ENCODE assay signal across 2 cellular contexts in the genomic region with DNA sequence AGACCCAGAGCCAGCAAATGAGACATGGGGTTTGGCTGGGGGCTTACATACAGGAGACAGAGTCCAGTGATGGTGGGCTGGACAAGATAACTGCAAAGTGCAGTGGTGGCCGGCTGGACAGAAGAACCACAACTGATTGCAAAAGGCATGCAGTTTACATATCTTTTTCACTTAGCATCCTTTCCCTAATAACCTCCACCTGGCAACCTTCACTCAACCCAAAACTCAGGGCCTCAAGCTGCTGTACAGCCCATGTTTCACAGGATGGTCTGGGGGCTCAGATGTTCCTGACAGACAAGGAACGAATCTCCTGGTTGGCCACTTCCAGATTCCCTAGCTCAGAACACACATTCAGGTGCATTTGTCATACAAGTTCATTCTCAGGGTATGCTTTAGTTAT.
TF ChIP-seq lines count a peak whose summit lies in the region.

No MANE protein-coding gene starts in this region.

TF ChIP-seq in liver, 16 proteins besides CTCF, POLR2A, EP300 and RAD21:
- TF ChIP-seq FOXA2 (IDR thresholded peaks at IDR 0.05): no peak
- TF ChIP-seq JUND (IDR thresholded peaks at IDR 0.05): no peak
- TF ChIP-seq, protein P1, sequence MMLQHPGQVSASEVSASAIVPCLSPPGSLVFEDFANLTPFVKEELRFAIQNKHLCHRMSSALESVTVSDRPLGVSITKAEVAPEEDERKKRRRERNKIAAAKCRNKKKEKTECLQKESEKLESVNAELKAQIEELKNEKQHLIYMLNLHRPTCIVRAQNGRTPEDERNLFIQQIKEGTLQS (IDR thresholded peaks at IDR 0.05): no peak
- TF ChIP-seq HNF4A (conservative IDR thresholded peaks at IDR 0.05): no peak
- no peak for TF ChIP-seq TAF1 (conservative IDR thresholded peaks at IDR 0.05)
- TF ChIP-seq, protein P2, sequence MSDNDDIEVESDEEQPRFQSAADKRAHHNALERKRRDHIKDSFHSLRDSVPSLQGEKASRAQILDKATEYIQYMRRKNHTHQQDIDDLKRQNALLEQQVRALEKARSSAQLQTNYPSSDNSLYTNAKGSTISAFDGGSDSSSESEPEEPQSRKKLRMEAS (IDR thresholded peaks at IDR 0.05): no peak
- TF ChIP-seq, protein P3, sequence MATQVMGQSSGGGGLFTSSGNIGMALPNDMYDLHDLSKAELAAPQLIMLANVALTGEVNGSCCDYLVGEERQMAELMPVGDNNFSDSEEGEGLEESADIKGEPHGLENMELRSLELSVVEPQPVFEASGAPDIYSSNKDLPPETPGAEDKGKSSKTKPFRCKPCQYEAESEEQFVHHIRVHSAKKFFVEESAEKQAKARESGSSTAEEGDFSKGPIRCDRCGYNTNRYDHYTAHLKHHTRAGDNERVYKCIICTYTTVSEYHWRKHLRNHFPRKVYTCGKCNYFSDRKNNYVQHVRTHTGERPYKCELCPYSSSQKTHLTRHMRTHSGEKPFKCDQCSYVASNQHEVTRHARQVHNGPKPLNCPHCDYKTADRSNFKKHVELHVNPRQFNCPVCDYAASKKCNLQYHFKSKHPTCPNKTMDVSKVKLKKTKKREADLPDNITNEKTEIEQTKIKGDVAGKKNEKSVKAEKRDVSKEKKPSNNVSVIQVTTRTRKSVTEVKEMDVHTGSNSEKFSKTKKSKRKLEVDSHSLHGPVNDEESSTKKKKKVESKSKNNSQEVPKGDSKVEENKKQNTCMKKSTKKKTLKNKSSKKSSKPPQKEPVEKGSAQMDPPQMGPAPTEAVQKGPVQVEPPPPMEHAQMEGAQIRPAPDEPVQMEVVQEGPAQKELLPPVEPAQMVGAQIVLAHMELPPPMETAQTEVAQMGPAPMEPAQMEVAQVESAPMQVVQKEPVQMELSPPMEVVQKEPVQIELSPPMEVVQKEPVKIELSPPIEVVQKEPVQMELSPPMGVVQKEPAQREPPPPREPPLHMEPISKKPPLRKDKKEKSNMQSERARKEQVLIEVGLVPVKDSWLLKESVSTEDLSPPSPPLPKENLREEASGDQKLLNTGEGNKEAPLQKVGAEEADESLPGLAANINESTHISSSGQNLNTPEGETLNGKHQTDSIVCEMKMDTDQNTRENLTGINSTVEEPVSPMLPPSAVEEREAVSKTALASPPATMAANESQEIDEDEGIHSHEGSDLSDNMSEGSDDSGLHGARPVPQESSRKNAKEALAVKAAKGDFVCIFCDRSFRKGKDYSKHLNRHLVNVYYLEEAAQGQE (IDR thresholded peaks at IDR 0.05): no peak
- no peak for TF ChIP-seq EGR1 (IDR thresholded peaks at IDR 0.05; ENCODE audit: low read depth in 2 of 2)
- no peak for TF ChIP-seq GABPA (IDR thresholded peaks at IDR 0.05 in 1 of 2, conservative IDR thresholded peaks at IDR 0.05 in 1 of 2)
- TF ChIP-seq HNF4G (IDR thresholded peaks at IDR 0.05): no peak
- TF ChIP-seq, protein P4, sequence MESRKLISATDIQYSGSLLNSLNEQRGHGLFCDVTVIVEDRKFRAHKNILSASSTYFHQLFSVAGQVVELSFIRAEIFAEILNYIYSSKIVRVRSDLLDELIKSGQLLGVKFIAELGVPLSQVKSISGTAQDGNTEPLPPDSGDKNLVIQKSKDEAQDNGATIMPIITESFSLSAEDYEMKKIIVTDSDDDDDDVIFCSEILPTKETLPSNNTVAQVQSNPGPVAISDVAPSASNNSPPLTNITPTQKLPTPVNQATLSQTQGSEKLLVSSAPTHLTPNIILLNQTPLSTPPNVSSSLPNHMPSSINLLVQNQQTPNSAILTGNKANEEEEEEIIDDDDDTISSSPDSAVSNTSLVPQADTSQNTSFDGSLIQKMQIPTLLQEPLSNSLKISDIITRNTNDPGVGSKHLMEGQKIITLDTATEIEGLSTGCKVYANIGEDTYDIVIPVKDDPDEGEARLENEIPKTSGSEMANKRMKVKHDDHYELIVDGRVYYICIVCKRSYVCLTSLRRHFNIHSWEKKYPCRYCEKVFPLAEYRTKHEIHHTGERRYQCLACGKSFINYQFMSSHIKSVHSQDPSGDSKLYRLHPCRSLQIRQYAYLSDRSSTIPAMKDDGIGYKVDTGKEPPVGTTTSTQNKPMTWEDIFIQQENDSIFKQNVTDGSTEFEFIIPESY (IDR thresholded peaks at IDR 0.05): no peak
- no peak for TF ChIP-seq FOXA1 (IDR thresholded peaks at IDR 0.05)
- no peak for TF ChIP-seq NR2F2 (IDR thresholded peaks at IDR 0.05)
- TF ChIP-seq YY1 (IDR thresholded peaks at IDR 0.05): no peak
- TF ChIP-seq SP1 (IDR thresholded peaks at IDR 0.05): no peak
TF ChIP-seq in liver: peak in this region for 0.

TF ChIP-seq in HepG2, 621 proteins besides CTCF, POLR2A, EP300 and RAD21:
- no peak for TF ChIP-seq ZSCAN29 (CRISPR knock-in tag; conservative IDR thresholded peaks at IDR 0.05)
- TF ChIP-seq ZNF850 (CRISPR knock-in tag; conservative IDR thresholded peaks at IDR 0.05): no peak
- TF ChIP-seq ZNF841 (CRISPR knock-in tag; IDR thresholded peaks at IDR 0.05; ENCODE audit: borderline replicate concordance): no peak
- no peak for TF ChIP-seq CENPX (CRISPR knock-in tag; IDR thresholded peaks at IDR 0.05)
- TF ChIP-seq, protein P5, sequence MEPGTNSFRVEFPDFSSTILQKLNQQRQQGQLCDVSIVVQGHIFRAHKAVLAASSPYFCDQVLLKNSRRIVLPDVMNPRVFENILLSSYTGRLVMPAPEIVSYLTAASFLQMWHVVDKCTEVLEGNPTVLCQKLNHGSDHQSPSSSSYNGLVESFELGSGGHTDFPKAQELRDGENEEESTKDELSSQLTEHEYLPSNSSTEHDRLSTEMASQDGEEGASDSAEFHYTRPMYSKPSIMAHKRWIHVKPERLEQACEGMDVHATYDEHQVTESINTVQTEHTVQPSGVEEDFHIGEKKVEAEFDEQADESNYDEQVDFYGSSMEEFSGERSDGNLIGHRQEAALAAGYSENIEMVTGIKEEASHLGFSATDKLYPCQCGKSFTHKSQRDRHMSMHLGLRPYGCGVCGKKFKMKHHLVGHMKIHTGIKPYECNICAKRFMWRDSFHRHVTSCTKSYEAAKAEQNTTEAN (CRISPR knock-in tag; conservative IDR thresholded peaks at IDR 0.05): no peak
- no peak for TF ChIP-seq HOXA9 (CRISPR knock-in tag; IDR thresholded peaks at IDR 0.05; ENCODE audit: borderline replicate concordance)
- TF ChIP-seq ZIK1 (CRISPR knock-in tag; IDR thresholded peaks at IDR 0.05; ENCODE audit: borderline replicate concordance, low read depth): no peak
